In the genomic region with DNA sequence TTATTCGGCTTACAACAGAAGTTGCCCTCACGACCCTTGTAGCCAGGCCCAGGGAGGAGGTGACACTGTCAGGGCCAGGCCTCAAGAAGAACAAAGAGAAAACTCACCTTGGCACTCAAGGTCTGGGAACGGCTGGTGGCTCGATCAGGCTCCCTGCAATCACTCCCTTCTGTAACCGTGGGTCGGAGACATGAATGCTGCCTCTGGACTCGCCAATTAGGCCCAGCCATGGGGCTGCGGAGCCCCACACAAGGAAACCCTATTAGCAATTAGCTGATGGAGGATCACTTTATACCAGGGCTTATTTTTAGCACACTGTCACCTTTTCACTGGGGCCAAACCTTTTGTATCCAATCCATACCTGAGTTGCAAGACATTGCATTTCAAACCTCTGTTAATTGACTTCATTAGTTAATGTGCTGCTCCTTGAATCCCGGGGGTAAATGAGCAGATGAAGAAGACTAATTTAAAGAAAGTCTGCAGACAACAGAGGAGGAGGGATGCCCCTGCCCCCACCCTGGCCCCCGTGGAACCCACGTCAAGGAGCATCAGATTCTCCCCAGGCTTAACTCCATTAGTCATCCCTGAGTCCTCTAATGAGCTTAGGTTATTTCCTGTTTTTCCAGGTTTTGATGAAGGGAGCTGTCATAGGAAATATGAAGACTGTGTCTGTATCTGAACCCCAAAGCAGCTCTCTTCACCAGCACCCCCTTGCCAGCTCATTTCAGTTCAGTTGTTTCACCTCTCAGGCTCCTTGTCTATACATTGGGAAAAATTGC, we compare ENCODE assay signal across 16 cellular contexts.
A peak's percentile ranks its signal among the peaks of the same experiment; 100 is the strongest.
DNase-seq lines count a peak whose midpoint lies in the region; ATAC-seq, FAIRE-seq and TF ChIP-seq lines count a peak whose summit lies in the region.
"Had no signal": no experiment of that assay in that cellular context is flagged by ENCODE, and none has a peak within 500 bp of the region (broad histone marks: within the 10 kb centered on the region; RNA-seq: fewer than 3 reads in every experiment).

No MANE protein-coding gene starts in this region.

- POLR2A ChIA-PET in activated CD4-positive, alpha-beta memory T cell treated with anti-CD3 and anti-CD28 coated beads for 36 hours (lab: Charles Lee): interaction anchor here (0.6 kb wide), 1 partner anchor 93 kb away, joined by 4 read pairs; no protein-coding TSS in a partner anchor

- CTCF ChIA-PET in activated CD4-positive, alpha-beta memory T cell treated with anti-CD3 and anti-CD28 coated beads for 36 hours (lab: Charles Lee): no interaction called here

- no peaks in the 10 kb centered on the region for H4K20me1 ChIP-seq in keratinocyte (ENCODE audit: control insufficient read depth, extremely low read depth, insufficient read depth, low read length)

- peak overlapping the region; percentile 14 for H3K4me2 ChIP-seq in keratinocyte (ENCODE audit: control insufficient read depth, extremely low read depth, insufficient read depth, low read depth, low read length)
- H3K4me2 ChIP-seq: KMS-11 had no signal

- H3K27ac ChIP-seq in cardiac muscle cell (no peak overlapping the region), right atrium auricular region (no peak overlapping the region), brain microvascular endothelial cell (peak overlapping the region; percentile 98), keratinocyte (ENCODE audit: control insufficient read depth, insufficient read depth, low read length) (peak overlapping the region; percentile 71)
- H3K27ac ChIP-seq: KMS-11, right lobe of liver, thyroid gland had no signal

- H3K9ac ChIP-seq in keratinocyte (ENCODE audit: control insufficient read depth, extremely low read depth, insufficient read depth, low read length): peak overlapping the region; percentile 14
- H3K9ac ChIP-seq: KMS-11 had no signal

- ATAC-seq in GM21825 (IDR thresholded peaks at IDR 0.05; ENCODE audit: unreplicated experiment): no peak

- no peaks in the 10 kb centered on the region for H3K36me3 Mint-ChIP-seq in activated CD4-positive, alpha-beta memory T cell treated with anti-CD3 and anti-CD28 coated beads for 36 hours

- TF ChIP-seq CTCF in cardiac muscle cell (IDR thresholded peaks at IDR 0.05; ENCODE audit: low read depth, low read length) (no peak), right atrium auricular region (IDR thresholded peaks at IDR 0.05) (no peak), brain microvascular endothelial cell (IDR thresholded peaks at IDR 0.05; ENCODE audit: low read depth, low read length, missing control alignments) (no peak), keratinocyte (optimal IDR thresholded peaks at IDR 0.05 in 1 of 3, IDR thresholded peaks at IDR 0.05 in 1 of 3, conservative IDR thresholded peaks at IDR 0.05 in 1 of 3; ENCODE audit: extremely low read depth in 1 of 3, insufficient read depth in 2 of 3, low read length in 3 of 3) (no peak)

- dilution Hi-C loops in keratinocyte (cut with MboI; ENCODE audit: extremely low pct_ligation_motif_present, low sequenced_read_pairs): no loop called here

- H3K9me3 ChIP-seq in cardiac muscle cell (ENCODE audit: low read depth) (no peaks in the 10 kb centered on the region), right atrium auricular region (no peaks in the 10 kb centered on the region), keratinocyte (ENCODE audit: control insufficient read depth, low read depth, low read length) (no peaks in the 10 kb centered on the region)
- H3K9me3 ChIP-seq: right lobe of liver, thyroid gland had no signal

- H3K9me3 Mint-ChIP-seq in activated CD4-positive, alpha-beta memory T cell treated with anti-CD3 and anti-CD28 coated beads for 36 hours: no peaks in the 10 kb centered on the region

- peaks cover 4% of the 10 kb centered on the region for H3K4me1 ChIP-seq in cardiac muscle cell (ENCODE audit: low read depth)
- peaks cover 0 to 14% of the 10 kb centered on the region in 2 donors for H3K4me1 ChIP-seq in right atrium auricular region
- peaks cover 48% of the 10 kb centered on the region for H3K4me1 ChIP-seq in keratinocyte (ENCODE audit: control insufficient read depth, extremely low read depth, insufficient read depth, low read length)
- H3K4me1 ChIP-seq: right lobe of liver, thyroid gland had no signal

- H3K27me3 Mint-ChIP-seq in activated CD4-positive, alpha-beta memory T cell treated with anti-CD3 and anti-CD28 coated beads for 36 hours: peaks cover 1% of the 10 kb centered on the region

- in situ Hi-C loops in brain microvascular endothelial cell (cut with HindIII; ENCODE audit: low pct_ligation_motif_present, low sequenced_read_pairs): no loop called here

- H3K9me1 ChIP-seq in keratinocyte (ENCODE audit: control insufficient read depth, extremely low read depth, insufficient read depth, low read length): no peaks in the 10 kb centered on the region

- no peak overlapping the region for H2AFZ ChIP-seq in keratinocyte (ENCODE audit: control insufficient read depth, low read length)

- FAIRE-seq in keratinocyte (lab: Jason Lieb, UNC): peak; percentile 72
- FAIRE-seq: endometrium, GM18507 had no signal

- no peak overlapping the region for H3K4me3 Mint-ChIP-seq in activated CD4-positive, alpha-beta memory T cell treated with anti-CD3 and anti-CD28 coated beads for 36 hours

- H3K4me3 ChIP-seq in cardiac muscle cell (no peak overlapping the region), right atrium auricular region (no peak overlapping the region), brain microvascular endothelial cell (ENCODE audit: low read depth, low read length) (no peak overlapping the region), keratinocyte (ENCODE audit: control insufficient read depth in 2 of 3, extremely low read depth in 1 of 3, insufficient read depth in 2 of 3, low read depth in 1 of 3, low read length in 3 of 3) (peak overlapping the region in 1 of 3 experiments; percentile 8)
- H3K4me3 ChIP-seq: right lobe of liver, thyroid gland had no signal

- H3K27ac Mint-ChIP-seq in activated CD4-positive, alpha-beta memory T cell treated with anti-CD3 and anti-CD28 coated beads for 36 hours: no peak overlapping the region

- intact Hi-C loops in activated CD4-positive, alpha-beta memory T cell treated with anti-CD3 and anti-CD28 coated beads for 36 hours (cut with micrococcal nuclease): no loop called here

- H3K27me3 ChIP-seq in cardiac muscle cell: no peaks in the 10 kb centered on the region
- H3K27me3 ChIP-seq in right atrium auricular region: no peaks in the 10 kb centered on the region
- H3K27me3 ChIP-seq in brain microvascular endothelial cell (replicated peaks): no peaks in the 10 kb centered on the region
- no peaks in the 10 kb centered on the region for H3K27me3 ChIP-seq in keratinocyte (ENCODE audit: control insufficient read depth, extremely low read depth, insufficient read depth, low read length)
- H3K27me3 ChIP-seq: right lobe of liver, thyroid gland had no signal

- DNase-seq in cardiac muscle cell (ENCODE audit: low read depth in 1 of 2, low spot score in 1 of 2) (peak; percentile 28 to 34), right atrium auricular region (ENCODE audit: low spot score) (no peak), brain microvascular endothelial cell (peak; percentile 66), keratinocyte (ENCODE audit: low read depth, low spot score) (no peak), NCI-H2029 (lab: John Stamatoyannopoulos, UW) (no peak)
- no peak for DNase-seq in activated CD4-positive, alpha-beta memory T cell treated with anti-CD3 and anti-CD28 coated beads for 36 hours
- DNase-seq in activated T-cell treated with anti-CD3 and anti-CD28 coated beads, Interleukin-2, amount 50 U/mL, for 48 hours: no peak
- DNase-seq: ACHN, anterior cingulate cortex, DMS79, right lobe of liver, thyroid gland had no signal

- no peaks in the 10 kb centered on the region for H3K79me2 ChIP-seq in keratinocyte (ENCODE audit: control insufficient read depth, insufficient read depth, low read length)

- H3K4me1 Mint-ChIP-seq in activated CD4-positive, alpha-beta memory T cell treated with anti-CD3 and anti-CD28 coated beads for 36 hours (ENCODE audit: low read depth): no peaks in the 10 kb centered on the region

- H3K36me3 ChIP-seq in cardiac muscle cell (no peaks in the 10 kb centered on the region), right atrium auricular region (no peaks in the 10 kb centered on the region), brain microvascular endothelial cell (replicated peaks) (no peaks in the 10 kb centered on the region), keratinocyte (ENCODE audit: control insufficient read depth in 2 of 2, extremely low read depth in 1 of 2, insufficient read depth in 2 of 2, low read length in 2 of 2) (no peaks in the 10 kb centered on the region)
- H3K36me3 ChIP-seq: right lobe of liver, thyroid gland had no signal

Comparison
In these comparisons a context has a peak if more than half of its experiments do, and no peak if none do; other contexts are left out.
1. DNase-seq: peak in cardiac muscle cell (2 of 2) and brain microvascular endothelial cell (single experiment); none in right atrium auricular region (single experiment), keratinocyte (single experiment), activated CD4-positive, alpha-beta memory T cell treated with anti-CD3 and anti-CD28 coated beads for 36 hours (single experiment), activated T-cell treated with anti-CD3 and anti-CD28 coated beads, Interleukin-2, amount 50 U/mL, for 48 hours (0 of 2) and NCI-H2029 (single experiment).
2. H3K27ac ChIP-seq: peak in brain microvascular endothelial cell (single experiment) and keratinocyte (single experiment); none in cardiac muscle cell (single experiment) and right atrium auricular region (0 of 2).